ENCODE assay signal across 8 cellular contexts in the genomic region with DNA sequence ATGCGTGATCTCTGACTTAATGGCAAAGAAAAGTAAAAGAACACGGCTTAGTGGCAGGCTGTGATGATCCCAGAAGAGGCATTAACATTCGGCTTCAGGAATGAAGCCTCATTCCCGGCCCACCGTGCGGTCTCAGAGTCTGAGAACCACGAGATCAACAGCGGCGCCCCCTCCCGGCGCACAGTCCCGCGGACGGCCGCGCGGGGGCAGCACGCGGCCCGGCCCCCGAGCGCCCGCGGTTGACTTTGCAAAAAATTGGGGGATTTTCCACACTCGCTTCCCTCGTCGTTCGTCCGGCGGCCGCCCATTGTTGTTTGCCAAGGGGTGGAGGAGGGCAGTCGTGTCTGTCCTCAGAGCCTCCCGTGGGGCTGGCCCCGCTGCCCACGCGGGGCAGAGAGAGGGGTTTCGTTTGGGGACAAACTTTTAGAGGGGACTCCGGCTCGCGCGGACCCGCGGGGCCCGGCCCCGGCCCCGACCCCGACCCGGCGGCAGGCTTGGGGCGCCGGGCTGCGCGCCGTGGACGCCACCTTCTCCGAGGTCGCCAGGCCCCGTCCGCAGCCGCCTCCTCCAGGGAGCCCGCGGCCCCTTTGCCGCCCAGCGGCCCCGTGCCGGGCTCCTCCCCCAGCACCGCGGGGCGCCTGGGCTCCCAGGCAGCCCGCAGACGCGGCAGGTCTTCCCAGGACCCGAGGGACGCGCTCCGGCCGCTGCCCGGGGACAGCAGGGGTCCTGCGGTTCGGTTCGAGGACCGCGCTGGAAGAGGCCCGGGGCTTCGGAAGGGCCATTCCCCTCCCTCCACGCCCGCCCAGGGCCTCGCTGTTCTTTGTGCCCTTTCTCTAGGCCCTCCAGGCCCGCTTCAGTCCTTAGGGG. TPM values are rescaled to one million over a fixed set of nuclear protein-coding genes. Genes with fewer than 3 reads are reported as not detected.
DNase-seq lines count a peak whose midpoint lies in the region; ATAC-seq and TF ChIP-seq lines count a peak whose summit lies in the region.

No MANE protein-coding gene starts in this region.

- ATAC-seq in GM18868 (IDR thresholded peaks at IDR 0.05; ENCODE audit: unreplicated experiment) (peak; percentile 52), HG03097 (IDR thresholded peaks at IDR 0.05; ENCODE audit: low FRiP score, unreplicated experiment) (peak; percentile 42)

- no peaks in the 10 kb centered on the region for H3K9me3 ChIP-seq in liver (ENCODE audit: control insufficient read depth in 4 of 4, low read length in 3 of 4)

- no peaks in the 10 kb centered on the region for H3K27me3 ChIP-seq in liver (ENCODE audit: control insufficient read depth in 4 of 4, insufficient read depth in 4 of 4, low read length in 3 of 4)

- peak overlapping the region; percentile 85 for H3K4me3 ChIP-seq in coronary artery
- H3K4me3 ChIP-seq in liver (ENCODE audit: low read depth in 1 of 3, low read length in 3 of 3): peak overlapping the region; percentile 18 to 72 (median 67)

- peak; percentile 66 to 74 for TF ChIP-seq RAD21 in liver (IDR thresholded peaks at IDR 0.05)

- TF ChIP-seq CTCF in AG09319 (IDR thresholded peaks at IDR 0.05; ENCODE audit: low read depth, low read length) (peak; percentile 52), coronary artery (IDR thresholded peaks at IDR 0.05) (peak; percentile 96), liver (IDR thresholded peaks at IDR 0.05; ENCODE audit: low read depth, low read length, missing input control) (peak; percentile 98)

- WGBS in liver: 4% methylated on average over 89 of the region's 89 CpGs

- no peaks in the 10 kb centered on the region for H3K36me3 ChIP-seq in liver (ENCODE audit: control insufficient read depth in 4 of 4, insufficient read depth in 3 of 4, low read depth in 1 of 4, low read length in 3 of 4)

- H3K27ac ChIP-seq in coronary artery (peak overlapping the region; percentile 86 to 87), liver (ENCODE audit: low read depth in 1 of 2, low read length in 2 of 2) (peak overlapping the region in 1 of 2 donors; percentile 42)

- H3K9ac ChIP-seq in liver (ENCODE audit: low read depth in 1 of 2, low read length in 2 of 2): peak overlapping the region; percentile 22 to 49

- peak; percentile 57 for DNase-seq in AG09319 (ENCODE audit: extremely low read depth, low read depth)
- DNase-seq in NCI-H345 (lab: John Stamatoyannopoulos, UW): peak; percentile 81
- DNase-seq in activated CD4-positive, alpha-beta T cell treated with anti-CD3 and anti-CD28 coated beads for 4 hours: peak; percentile 74 to 78
- peak; percentile 91 for DNase-seq in coronary artery (ENCODE audit: low spot score)
- peak; percentile 85 for DNase-seq in stimulated activated CD4-positive, alpha-beta T cell treated with anti-CD3 and anti-CD28 coated beads, Interleukin-4, amount 100 ng/mL, for 1 hour

- peaks cover 10 to 27% (median 17%) of the 10 kb centered on the region in 4 donors for H3K4me1 ChIP-seq in liver (ENCODE audit: control insufficient read depth in 4 of 4, insufficient read depth in 4 of 4, low read length in 3 of 4)

TF ChIP-seq in liver, 16 proteins besides CTCF, POLR2A, EP300 and RAD21:
- TF ChIP-seq TAF1 (conservative IDR thresholded peaks at IDR 0.05) (peak; percentile 53), SP1 (IDR thresholded peaks at IDR 0.05) (no peak)

RNA-seq across cellular contexts. Expression of a gene that starts 3.3 kb away (rescaled TPM):
- total RNA-seq in liver: 10 to 100 TPM; 19.1 to 31.9 TPM
- 10 to 100 TPM; 17.9 to 31.7 TPM for polyA plus RNA-seq in liver
